Comparison of ENCODE assay signal across 18 cellular contexts in genomic region chr20:19802099-19802491, GRCh38. TPM values are rescaled to one million over a fixed set of nuclear protein-coding genes. Genes with fewer than 3 reads are reported as not detected.
"Had no signal": no experiment of that assay in that cellular context is flagged by ENCODE, and none has a peak within 500 bp of the region (broad histone marks: within the 10 kb centered on the region; RNA-seq: fewer than 3 reads in every experiment).

No MANE protein-coding gene starts in this region.

- FAIRE-seq: bronchial epithelial cell had no signal

- H3K27ac ChIP-seq: ascending aorta, ovary, thoracic aorta had no signal

- DNase-seq: activated CD4-positive, alpha-beta T cell treated with anti-CD3 and anti-CD28 coated beads, Interleukin-2, amount 10 ng/mL, durations not matched to agents 24 days and 14 days; activated CD8-positive, alpha-beta T cell treated with anti-CD3 and anti-CD28 coated beads, Interleukin-2, amount 10 ng/mL, durations not matched to agents 7 days and 5 days; activated effector memory CD4-positive, alpha-beta T cell treated with Interleukin-2 at 50 U/mL for 16 hours; activated T-cell treated with anti-CD3 and anti-CD28 coated beads, Interleukin-2, amount 50 U/mL, for 24 hours; effector memory CD8-positive, alpha-beta T cell; foreskin melanocyte; glutamatergic neuron; left ventricle myocardium superior; naive thymus-derived CD8-positive, alpha-beta T cell; ovary; spleen; stimulated activated naive B cell treated with anti-CD40 and anti-IgM and Interleukin-4, amounts not matched to agents 10 μg/mL and 1 μg/mL and 100 μg/mL, for 72 hours; T-helper 1 cell; T-helper 9 cell had no signal

- H3K36me3 ChIP-seq: ovary had no signal

- H3K4me3 ChIP-seq: ascending aorta, ovary, spleen, thoracic aorta had no signal

- H3K27me3 ChIP-seq: ascending aorta, ovary, spleen had no signal

- H3K9me3 ChIP-seq: ascending aorta, ovary, spleen, thoracic aorta had no signal

- ATAC-seq: activated CD8-positive, alpha-beta T cell treated with anti-CD3 and anti-CD28 coated beads, Interleukin-2, amount 10 ng/mL, durations not matched to agents 7 days and 5 days; effector memory CD8-positive, alpha-beta T cell; naive thymus-derived CD8-positive, alpha-beta T cell; sciatic nerve had no signal

RNA-seq across cellular contexts. Expression of gene RIN2, which starts 44.0 kb away (rescaled TPM):
- total RNA-seq: activated CD4-positive, alpha-beta T cell treated with anti-CD3 and anti-CD28 coated beads, Interleukin-2, amount 10 ng/mL, durations not matched to agents 24 days and 14 days; activated CD8-positive, alpha-beta T cell treated with anti-CD3 and anti-CD28 coated beads, Interleukin-2, amount 10 ng/mL, durations not matched to agents 7 days and 5 days had no signal
- polyA plus RNA-seq: naive thymus-derived CD8-positive, alpha-beta T cell had no signal
